Comparison of ENCODE assay signal across 20 cellular contexts in the genomic region with DNA sequence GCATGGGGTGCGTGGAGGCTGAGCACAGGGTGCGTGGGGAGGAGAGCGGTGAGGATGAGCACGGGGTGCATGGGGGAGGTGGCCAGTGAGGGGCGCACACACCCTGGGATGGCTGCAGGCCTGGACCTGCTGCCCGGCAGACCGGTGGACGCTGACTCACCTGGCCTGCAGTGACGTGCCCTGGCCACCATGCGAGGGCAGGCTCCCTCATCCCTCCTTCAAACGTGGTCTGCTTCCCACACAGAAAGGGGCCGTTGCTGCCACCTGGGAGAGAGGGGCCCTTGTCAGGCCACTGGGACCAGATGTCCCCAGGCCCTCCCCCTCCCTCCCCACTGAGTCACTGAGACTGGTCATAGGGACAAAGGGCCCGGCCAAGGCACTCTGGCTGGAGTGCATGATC. TPM values are rescaled to one million over a fixed set of nuclear protein-coding genes. Genes with fewer than 3 reads are reported as not detected.
DNase-seq lines count a peak whose midpoint lies in the region; ATAC-seq and TF ChIP-seq lines count a peak whose summit lies in the region.
"Had no signal": no experiment of that assay in that cellular context is flagged by ENCODE, and none has a peak within 500 bp of the region (broad histone marks: within the 10 kb centered on the region; RNA-seq: fewer than 3 reads in every experiment).

No MANE protein-coding gene starts in this region.

- in situ Hi-C loops in mammary epithelial cell (cut with MboI; ENCODE audit: low sequenced_read_pairs in 2 of 2): no loop called here

- H3K9me3 Mint-ChIP-seq in progenitor cell of endocrine pancreas (ENCODE audit: low read depth): no peaks in the 10 kb centered on the region
- H3K9me3 Mint-ChIP-seq: activated CD4-positive, alpha-beta T cell treated with anti-CD3 and anti-CD28 coated beads, Interleukin-2, amount 10 ng/mL, durations not matched to agents 24 days and 14 days; activated naive CD4-positive, alpha-beta T cell treated with anti-CD3 and anti-CD28 coated beads, Interleukin-2, amount 10 ng/mL, durations not matched to agents 7 days and 5 days; CD14-positive monocyte; dendritic cell treated with granulocyte-macrophage colony-stimulating factor and Interleukin-4, amounts not matched to agents 40 ng/mL and 50 ng/mL, for 4 days; natural killer cell; stimulated activated naive CD8-positive, alpha-beta T cell treated with anti-CD3 and anti-CD28 coated beads, Interleukin-15, Interleukin-2, amounts not matched to agents 100 ng/mL and 50 ng/mL, for 24 hours had no signal

- H3K36me3 Mint-ChIP-seq in progenitor cell of endocrine pancreas (ENCODE audit: insufficient read depth): no peaks in the 10 kb centered on the region
- H3K36me3 Mint-ChIP-seq: activated naive CD4-positive, alpha-beta T cell treated with anti-CD3 and anti-CD28 coated beads, Interleukin-2, amount 10 ng/mL, durations not matched to agents 7 days and 5 days; natural killer cell had no signal

- H3K4me3 Mint-ChIP-seq in progenitor cell of endocrine pancreas (ENCODE audit: low read depth): no peak overlapping the region
- H3K4me3 Mint-ChIP-seq: activated CD4-positive, alpha-beta T cell treated with anti-CD3 and anti-CD28 coated beads, Interleukin-2, amount 10 ng/mL, durations not matched to agents 24 days and 14 days; activated naive CD4-positive, alpha-beta T cell treated with anti-CD3 and anti-CD28 coated beads, Interleukin-2, amount 10 ng/mL, durations not matched to agents 7 days and 5 days; CD14-positive monocyte; dendritic cell treated with granulocyte-macrophage colony-stimulating factor and Interleukin-4, amounts not matched to agents 40 ng/mL and 50 ng/mL, for 4 days; natural killer cell; stimulated activated naive CD8-positive, alpha-beta T cell treated with anti-CD3 and anti-CD28 coated beads, Interleukin-15, Interleukin-2, amounts not matched to agents 100 ng/mL and 50 ng/mL, for 24 hours had no signal

- no peak overlapping the region for H3K9ac ChIP-seq in mammary epithelial cell (ENCODE audit: insufficient read depth, low read length)

- H3K36me3 ChIP-seq in mammary epithelial cell (ENCODE audit: insufficient read depth, low read length): peaks cover 6% of the 10 kb centered on the region

- TF ChIP-seq CTCF in mammary epithelial cell (conservative IDR thresholded peaks at IDR 0.05 in 1 of 2, IDR thresholded peaks at IDR 0.05 in 1 of 2; ENCODE audit: extremely low read depth in 1 of 2, insufficient read depth in 1 of 2, low read depth in 1 of 2, low read length in 2 of 2) (peak; percentile 17 to 44), progenitor cell of endocrine pancreas (IDR thresholded peaks at IDR 0.05; ENCODE audit: unreplicated experiment) (peak; percentile 23)

- H3K4me2 ChIP-seq in mammary epithelial cell (ENCODE audit: insufficient read depth, low read depth, low read length): no peak overlapping the region

- H3K27ac Mint-ChIP-seq in progenitor cell of endocrine pancreas: no peak overlapping the region
- H3K27ac Mint-ChIP-seq: activated CD4-positive, alpha-beta T cell treated with anti-CD3 and anti-CD28 coated beads, Interleukin-2, amount 10 ng/mL, durations not matched to agents 24 days and 14 days; activated naive CD4-positive, alpha-beta T cell treated with anti-CD3 and anti-CD28 coated beads, Interleukin-2, amount 10 ng/mL, durations not matched to agents 7 days and 5 days; CD14-positive monocyte; dendritic cell treated with granulocyte-macrophage colony-stimulating factor and Interleukin-4, amounts not matched to agents 40 ng/mL and 50 ng/mL, for 4 days; natural killer cell; stimulated activated naive CD8-positive, alpha-beta T cell treated with anti-CD3 and anti-CD28 coated beads, Interleukin-15, Interleukin-2, amounts not matched to agents 100 ng/mL and 50 ng/mL, for 24 hours had no signal

- no peak overlapping the region for H2AFZ ChIP-seq in mammary epithelial cell (ENCODE audit: low read depth, low read length)

- H3K79me2 ChIP-seq in mammary epithelial cell (ENCODE audit: insufficient read depth, low read length): no peaks in the 10 kb centered on the region

- H3K27ac ChIP-seq in mammary epithelial cell (ENCODE audit: insufficient read depth, low read depth, low read length): no peak overlapping the region
- H3K27ac ChIP-seq: upper lobe of left lung had no signal

- H3K4me1 ChIP-seq in mammary epithelial cell (ENCODE audit: insufficient read depth, low read length): peaks cover 9% of the 10 kb centered on the region

- dilution Hi-C loops in mammary epithelial cell (cut with HindIII; ENCODE audit: low sequenced_read_pairs): no loop called here

- CTCF ChIA-PET in mammary epithelial cell (lab: Charles Lee; ENCODE audit: low non-redundant PET): no interaction called here

- no peaks in the 10 kb centered on the region for H3K9me3 ChIP-seq in mammary epithelial cell (replicated peaks; ENCODE audit: insufficient read depth, low read length)
- H3K9me3 ChIP-seq: upper lobe of left lung had no signal

- no peak overlapping the region for H3K4me3 ChIP-seq in mammary epithelial cell (replicated peaks in 1 of 3; ENCODE audit: insufficient read depth in 1 of 3, low read depth in 2 of 3, low read length in 3 of 3)
- H3K4me3 ChIP-seq: upper lobe of left lung had no signal

- no peak for ATAC-seq in HG03342 (IDR thresholded peaks at IDR 0.05; ENCODE audit: unreplicated experiment)
- ATAC-seq: natural killer cell had no signal

- BruUV-seq in mammary epithelial cell (replicated peaks; lab: Mats Ljungman, UMichigan): no TSS peak

- H4K20me1 ChIP-seq in mammary epithelial cell (ENCODE audit: insufficient read depth, low read length): no peaks in the 10 kb centered on the region

- no CpG with 5 or more reads among the region's 13 CpGs for WGBS in mammary epithelial cell (ENCODE audit: low coverage, missing lambda C conversion rate)

- no peaks in the 10 kb centered on the region for H3K4me1 Mint-ChIP-seq in progenitor cell of endocrine pancreas (ENCODE audit: low read depth)
- H3K4me1 Mint-ChIP-seq: activated CD4-positive, alpha-beta T cell treated with anti-CD3 and anti-CD28 coated beads, Interleukin-2, amount 10 ng/mL, durations not matched to agents 24 days and 14 days; activated naive CD4-positive, alpha-beta T cell treated with anti-CD3 and anti-CD28 coated beads, Interleukin-2, amount 10 ng/mL, durations not matched to agents 7 days and 5 days; CD14-positive monocyte; natural killer cell had no signal

- intact Hi-C loops in mammary epithelial cell (cut with micrococcal nuclease): no loop called here

- no peaks in the 10 kb centered on the region for H3K27me3 ChIP-seq in mammary epithelial cell (ENCODE audit: insufficient read depth, low read length)
- H3K27me3 ChIP-seq: upper lobe of left lung had no signal

- DNase-seq in HPDE6-E6E7 (ENCODE audit: extremely low spot score) (peak; percentile 85), mammary epithelial cell (peak; percentile 54), progenitor cell of endocrine pancreas (ENCODE audit: low spot score, unreplicated experiment) (no peak), DMS 273 (lab: John Stamatoyannopoulos, UW; ENCODE audit: unreplicated experiment) (no peak)
- DNase-seq: activated CD4-positive, alpha-beta T cell treated with anti-CD3 and anti-CD28 coated beads, Interleukin-2, amount 10 ng/mL, durations not matched to agents 24 days and 14 days; activated naive CD4-positive, alpha-beta T cell treated with anti-CD3 and anti-CD28 coated beads, Interleukin-2, amount 10 ng/mL, durations not matched to agents 7 days and 5 days; DMS79 treated with DMSO at 0.1 percent for 48 hours; MM.1S; natural killer cell; NCI-H1694 treated with DMSO at 0.1 percent for 48 hours; NCI-H226; SHP77; stimulated activated CD4-positive, alpha-beta T cell treated with anti-CD3 and anti-CD28 coated beads, Interleukin-15, amount 100 ng/mL, for 24 hours had no signal

- no peaks in the 10 kb centered on the region for H3K27me3 Mint-ChIP-seq in progenitor cell of endocrine pancreas
- H3K27me3 Mint-ChIP-seq: activated CD4-positive, alpha-beta T cell treated with anti-CD3 and anti-CD28 coated beads, Interleukin-2, amount 10 ng/mL, durations not matched to agents 24 days and 14 days; activated naive CD4-positive, alpha-beta T cell treated with anti-CD3 and anti-CD28 coated beads, Interleukin-2, amount 10 ng/mL, durations not matched to agents 7 days and 5 days; dendritic cell treated with granulocyte-macrophage colony-stimulating factor and Interleukin-4, amounts not matched to agents 40 ng/mL and 50 ng/mL, for 4 days; stimulated activated naive CD8-positive, alpha-beta T cell treated with anti-CD3 and anti-CD28 coated beads, Interleukin-15, Interleukin-2, amounts not matched to agents 100 ng/mL and 50 ng/mL, for 24 hours had no signal

RNA-seq across cellular contexts. Expression of a gene that starts 20.1 kb away (rescaled TPM):
- 100 to 1,000 TPM in 1 of 2 donors, 10 to 100 TPM in 1; 51.5 to 136 TPM for total RNA-seq in mammary epithelial cell
- 145 TPM for polyA plus RNA-seq in mammary epithelial cell
- 63.6 TPM for polyA minus RNA-seq in mammary epithelial cell
- 100 and 115 TPM in 2 replicates for total RNA-seq in progenitor cell of endocrine pancreas

RNA-seq across cellular contexts. Expression of a gene that starts 24.9 kb away (rescaled TPM):
- 10 to 100 TPM; 21.7 to 29.8 TPM for total RNA-seq in mammary epithelial cell
- polyA plus RNA-seq in mammary epithelial cell: 7.8 TPM
- 14.3 TPM for polyA minus RNA-seq in mammary epithelial cell
- 32.7 and 34.6 TPM in 2 replicates for total RNA-seq in progenitor cell of endocrine pancreas

RNA-seq across cellular contexts. Expression of a gene that starts 25.1 kb away (rescaled TPM):
- total RNA-seq in mammary epithelial cell (10 to 100 TPM; 21.5 to 39.9 TPM), progenitor cell of endocrine pancreas (74.9 and 86.2 TPM in 2 replicates)
- polyA plus RNA-seq in mammary epithelial cell: 75.3 TPM
- polyA minus RNA-seq in mammary epithelial cell: 22.8 TPM

RNA-seq across cellular contexts. Expression of a gene that starts 28.2 kb away (rescaled TPM):
- 10 to 100 TPM in 1 of 2 donors, 1 to 10 TPM in 1; 3.5 to 22.0 TPM for total RNA-seq in mammary epithelial cell
- polyA plus RNA-seq in mammary epithelial cell: 13.6 TPM
- polyA minus RNA-seq in mammary epithelial cell: 20.1 TPM
- 22.8 and 25.3 TPM in 2 replicates for total RNA-seq in progenitor cell of endocrine pancreas

RNA-seq across cellular contexts. Expression of a gene that starts 34.6 kb away (rescaled TPM):
- total RNA-seq in mammary epithelial cell: not detected
- polyA plus RNA-seq in mammary epithelial cell: not detected
- polyA minus RNA-seq in mammary epithelial cell: not detected
- 0.46 TPM in 1 of 2 replicates, not detected in the other for total RNA-seq in progenitor cell of endocrine pancreas
- total RNA-seq: activated CD4-positive, alpha-beta T cell treated with anti-CD3 and anti-CD28 coated beads, Interleukin-2, amount 10 ng/mL, durations not matched to agents 24 days and 14 days; epithelial cell of proximal tubule; renal cortical epithelial cell had no signal
- polyA plus RNA-seq: CD14-positive monocyte had no signal

Comparison
In these comparisons a context has a peak if more than half of its experiments do, and no peak if none do; other contexts are left out.
1. DNase-seq: peak in HPDE6-E6E7 (single experiment) and mammary epithelial cell (single experiment); none in progenitor cell of endocrine pancreas (single experiment) and DMS 273 (single experiment).